28 cellular contexts compared by ENCODE assay signal in the genomic region with DNA sequence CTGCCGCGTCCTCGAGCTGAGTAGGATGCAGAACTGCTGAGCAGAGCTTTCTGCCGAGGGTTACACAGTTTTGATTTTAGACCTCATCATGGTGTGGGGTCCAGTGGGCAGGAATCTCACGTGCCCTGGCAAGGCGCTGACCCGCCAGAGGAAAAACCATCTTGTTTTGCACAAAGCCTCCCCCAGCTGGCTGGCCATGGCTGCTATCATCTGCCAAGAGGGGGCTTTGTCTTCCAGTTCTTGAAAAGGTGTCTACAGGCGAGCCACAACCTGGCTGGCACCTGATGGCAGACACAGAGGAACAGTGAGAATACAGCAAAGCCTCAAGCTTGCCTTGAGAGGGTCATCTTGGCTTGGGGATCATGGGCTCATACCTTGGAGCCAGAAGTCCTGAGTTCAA.
"Had no signal": no experiment of that assay in that cellular context is flagged by ENCODE, and none has a peak within 500 bp of the region (broad histone marks: within the 10 kb centered on the region; RNA-seq: fewer than 3 reads in every experiment).

No MANE protein-coding gene starts in this region.

- DNase-seq: activated CD4-positive, alpha-beta T cell treated with anti-CD3 and anti-CD28 coated beads for 48 hours; activated CD4-positive, alpha-beta T cell treated with anti-CD3 and anti-CD28 coated beads, Interleukin-2, amount 50 U/mL, for 1 hour; activated CD4-positive, alpha-beta T cell treated with anti-CD3 and anti-CD28 coated beads, Interleukin-2, amount 50 U/mL, for 48 hours; activated CD8-positive, alpha-beta memory T cell treated with anti-CD3 and anti-CD28 coated beads for 24 hours; activated CD8-positive, alpha-beta T cell treated with anti-CD3 and anti-CD28 coated beads for 36 hours; activated effector memory CD4-positive, alpha-beta T cell treated with Interleukin-2 at 50 U/mL for 16 hours; activated gamma-delta T cell treated with Interleukin-2 at 50 U/mL for 16 hours; activated naive CD4-positive, alpha-beta T cell treated with anti-CD3 and anti-CD28 coated beads, Interleukin-2, amount 50 U/mL, for 16 hours; activated naive CD4-positive, alpha-beta T cell treated with Interleukin-2 at 50 U/mL for 16 hours; activated T-cell treated with anti-CD3 and anti-CD28 coated beads, Interleukin-2, amount 50 U/mL, for 4 hours; amniotic stem cell; brain microvascular endothelial cell; cortex of kidney; effector memory CD4-positive, alpha-beta T cell; foreskin fibroblast; T-helper 1 cell; T-helper 17 cell had no signal

- H3K4me3 Mint-ChIP-seq: activated CD8-positive, alpha-beta T cell treated with anti-CD3 and anti-CD28 coated beads for 36 hours; activated naive CD8-positive, alpha-beta T cell; activated T-cell treated with anti-CD3 and anti-CD28 coated beads, Interleukin-2, amount 50 U/mL, for 4 hours; activated T-helper 17 cell treated with anti-CD3 and anti-CD28 coated beads, Interleukin-2, amount 50 U/mL, for 72 hours; central memory CD8-positive, alpha-beta T cell; T-helper 17 cell had no signal

- H3K27me3 ChIP-seq: brain microvascular endothelial cell, heart left ventricle had no signal

- H3K36me3 ChIP-seq: brain microvascular endothelial cell, heart left ventricle had no signal

- H3K27ac ChIP-seq: brain microvascular endothelial cell, heart left ventricle had no signal

- H3K4me3 ChIP-seq: heart left ventricle had no signal

- FAIRE-seq: astrocyte, bronchial epithelial cell, colon, endometrium, frontal cortex had no signal

- H3K9me3 ChIP-seq: heart left ventricle had no signal

- H3K27me3 Mint-ChIP-seq: activated CD8-positive, alpha-beta T cell treated with anti-CD3 and anti-CD28 coated beads for 36 hours; activated naive CD8-positive, alpha-beta T cell; activated T-helper 17 cell treated with anti-CD3 and anti-CD28 coated beads, Interleukin-2, amount 50 U/mL, for 72 hours; central memory CD8-positive, alpha-beta T cell; T-helper 17 cell had no signal

- ATAC-seq: activated CD4-positive, CD25-positive, alpha-beta regulatory T cell treated with anti-CD3 and anti-CD28 coated beads, Interleukin-2, amount 50 U/mL, for 24 hours; activated CD8-positive, alpha-beta T cell treated with anti-CD3 and anti-CD28 coated beads for 36 hours; activated T-cell treated with anti-CD3 and anti-CD28 coated beads, Interleukin-2, amount 50 U/mL, for 4 hours; activated T-helper 17 cell treated with anti-CD3 and anti-CD28 coated beads, Interleukin-2, amount 50 U/mL, for 72 hours; esophagus mucosa; T-helper 17 cell had no signal

- H3K9me3 Mint-ChIP-seq: activated CD8-positive, alpha-beta T cell treated with anti-CD3 and anti-CD28 coated beads for 36 hours; activated T-helper 17 cell treated with anti-CD3 and anti-CD28 coated beads, Interleukin-2, amount 50 U/mL, for 72 hours; central memory CD8-positive, alpha-beta T cell had no signal

- H3K27ac Mint-ChIP-seq: activated CD8-positive, alpha-beta T cell treated with anti-CD3 and anti-CD28 coated beads for 36 hours; activated naive CD8-positive, alpha-beta T cell; T-helper 17 cell had no signal
